18 cellular contexts compared by ENCODE assay signal in the genomic region with DNA sequence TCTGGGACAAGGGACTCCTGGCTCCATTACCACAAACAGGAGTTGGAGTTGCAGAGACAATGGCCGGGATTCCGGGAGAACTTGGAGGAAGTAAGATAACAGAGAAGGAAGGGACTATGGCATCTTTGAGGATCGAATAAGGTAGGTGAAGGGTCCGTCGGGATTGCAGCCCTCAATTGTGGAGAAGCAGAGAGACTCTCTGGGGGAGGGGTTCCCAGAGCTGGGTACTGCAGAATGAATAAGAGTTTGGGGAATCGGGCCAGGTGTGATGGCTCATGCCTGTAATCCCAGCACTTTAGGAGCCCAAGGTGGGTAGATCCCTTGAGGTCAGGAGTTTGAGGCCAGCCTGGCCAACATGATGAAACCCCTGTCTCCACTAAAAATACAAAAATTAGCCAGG. TPM values are rescaled to one million over a fixed set of nuclear protein-coding genes. Genes with fewer than 3 reads are reported as not detected.
DNase-seq lines count a peak whose midpoint lies in the region; ATAC-seq, FAIRE-seq and TF ChIP-seq lines count a peak whose summit lies in the region.
"Had no signal": no experiment of that assay in that cellular context is flagged by ENCODE, and none has a peak within 500 bp of the region (broad histone marks: within the 10 kb centered on the region; RNA-seq: fewer than 3 reads in every experiment).

No MANE protein-coding gene starts in this region.

- H3K4me1 ChIP-seq in osteoblast (ENCODE audit: insufficient read depth, low read length) (peaks cover 11% of the 10 kb centered on the region), kidney (ENCODE audit: control insufficient read depth in 1 of 2, insufficient read depth in 1 of 2, low read depth in 1 of 2, low read length in 2 of 2) (peaks cover 5 to 15% of the 10 kb centered on the region in 2 donors)

- no peak for DNase-seq in activated naive CD4-positive, alpha-beta T cell treated with anti-CD3 and anti-CD28 coated beads for 36 hours
- DNase-seq in activated naive CD4-positive, alpha-beta T cell treated with anti-CD3 and anti-CD28 coated beads, Interleukin-2, amount 50 U/mL, for 72 hours (ENCODE audit: low spot score in 2 of 2): no peak
- no peak for DNase-seq in activated naive CD8-positive, alpha-beta T cell treated with anti-CD3 and anti-CD28 coated beads for 36 hours
- DNase-seq in endothelial cell (ENCODE audit: low spot score) (peak; percentile 41), osteoblast (ENCODE audit: insufficient read length, low spot score, missing footprints) (peak; percentile 65), T-helper 2 cell (no peak), kidney (no peak), NCI-H510A treated with DMSO at 0.1 percent for 48 hours (lab: John Stamatoyannopoulos, UW) (no peak)
- DNase-seq: ACHN; Calu3; CD4-positive, CD25-positive, alpha-beta regulatory T cell; DMS 273 treated with DMSO at 0.1 percent for 48 hours had no signal

- no peaks in the 10 kb centered on the region for H3K27me3 Mint-ChIP-seq in activated naive CD4-positive, alpha-beta T cell treated with anti-CD3 and anti-CD28 coated beads for 36 hours (ENCODE audit: low read depth)
- H3K27me3 Mint-ChIP-seq in activated naive CD8-positive, alpha-beta T cell treated with anti-CD3 and anti-CD28 coated beads for 36 hours: no peaks in the 10 kb centered on the region
- peaks cover 9% of the 10 kb centered on the region for H3K27me3 Mint-ChIP-seq in endothelial cell (ENCODE audit: unreplicated experiment)
- H3K27me3 Mint-ChIP-seq: CD4-positive, CD25-positive, alpha-beta regulatory T cell had no signal

- H3K4me3 Mint-ChIP-seq in activated naive CD4-positive, alpha-beta T cell treated with anti-CD3 and anti-CD28 coated beads for 36 hours: no peak overlapping the region
- H3K4me3 Mint-ChIP-seq in activated naive CD8-positive, alpha-beta T cell treated with anti-CD3 and anti-CD28 coated beads for 36 hours: no peak overlapping the region
- H3K4me3 Mint-ChIP-seq in endothelial cell (ENCODE audit: unreplicated experiment): peak overlapping the region; percentile 50

- CTCF ChIA-PET in activated naive CD4-positive, alpha-beta T cell treated with anti-CD3 and anti-CD28 coated beads for 36 hours (lab: Charles Lee): interaction anchor here (0.6 kb wide), 1 partner anchor 20 kb away, joined by 3 read pairs; no protein-coding TSS in a partner anchor

- peaks cover 29% of the 10 kb centered on the region for H3K36me3 Mint-ChIP-seq in activated naive CD4-positive, alpha-beta T cell treated with anti-CD3 and anti-CD28 coated beads for 36 hours (ENCODE audit: low read depth)
- peaks cover 15 to 27% of the 10 kb centered on the region in 2 donors for H3K36me3 Mint-ChIP-seq in activated naive CD4-positive, alpha-beta T cell treated with anti-CD3 and anti-CD28 coated beads, Interleukin-2, amount 50 U/mL, for 72 hours
- H3K36me3 Mint-ChIP-seq in activated naive CD8-positive, alpha-beta T cell treated with anti-CD3 and anti-CD28 coated beads for 36 hours: peaks cover 35% of the 10 kb centered on the region
- H3K36me3 Mint-ChIP-seq in endothelial cell (ENCODE audit: low read depth, unreplicated experiment): peaks cover 4% of the 10 kb centered on the region

- peak overlapping the region; percentile 16 for H3K27ac Mint-ChIP-seq in activated naive CD4-positive, alpha-beta T cell treated with anti-CD3 and anti-CD28 coated beads for 36 hours
- H3K27ac Mint-ChIP-seq in activated naive CD4-positive, alpha-beta T cell treated with anti-CD3 and anti-CD28 coated beads, Interleukin-2, amount 50 U/mL, for 72 hours: peak overlapping the region in 1 of 2 donors; percentile 92
- H3K27ac Mint-ChIP-seq in activated naive CD8-positive, alpha-beta T cell treated with anti-CD3 and anti-CD28 coated beads for 36 hours: peak overlapping the region; percentile 25
- peak overlapping the region; percentile 95 for H3K27ac Mint-ChIP-seq in endothelial cell (ENCODE audit: unreplicated experiment)
- H3K27ac Mint-ChIP-seq: CD4-positive, CD25-positive, alpha-beta regulatory T cell had no signal

- H4K20me1 ChIP-seq in osteoblast (ENCODE audit: insufficient read depth, low read length): no peaks in the 10 kb centered on the region

- no peak for ATAC-seq in activated naive CD4-positive, alpha-beta T cell treated with anti-CD3 and anti-CD28 coated beads, Interleukin-2, amount 50 U/mL, for 72 hours
- ATAC-seq: HCT116 had no signal

- H3K27me3 ChIP-seq in osteoblast (ENCODE audit: insufficient read depth, low read length): no peaks in the 10 kb centered on the region
- H3K27me3 ChIP-seq: BLaER1 treated with 17β-estradiol and CSF1 and Interleukin-3, amounts not matched to agents 10 nM and 100 nM had no signal

- no peaks in the 10 kb centered on the region for H3K79me2 ChIP-seq in osteoblast (ENCODE audit: insufficient read depth, low read length)

- H3K27ac ChIP-seq in osteoblast (ENCODE audit: low read depth, low read length) (no peak overlapping the region), kidney (ENCODE audit: low read depth in 2 of 2, low read length in 2 of 2) (no peak overlapping the region)
- H3K27ac ChIP-seq: BLaER1 treated with 17β-estradiol and CSF1 and Interleukin-3, amounts not matched to agents 10 nM and 100 nM; HL-60 had no signal

- peaks cover 18% of the 10 kb centered on the region for H3K4me1 Mint-ChIP-seq in activated naive CD4-positive, alpha-beta T cell treated with anti-CD3 and anti-CD28 coated beads for 36 hours (ENCODE audit: low read depth)
- peaks cover 23% of the 10 kb centered on the region for H3K4me1 Mint-ChIP-seq in activated naive CD8-positive, alpha-beta T cell treated with anti-CD3 and anti-CD28 coated beads for 36 hours
- peaks cover 33% of the 10 kb centered on the region for H3K4me1 Mint-ChIP-seq in endothelial cell (ENCODE audit: unreplicated experiment)

- no peak overlapping the region for H2AFZ ChIP-seq in osteoblast (ENCODE audit: low read length)

- H3K4me3 ChIP-seq in osteoblast (ENCODE audit: insufficient read depth, low read length): no peak overlapping the region
- no peak overlapping the region for H3K4me3 ChIP-seq in kidney (ENCODE audit: low read length in 2 of 2)
- H3K4me3 ChIP-seq: BLaER1 treated with 17β-estradiol and CSF1 and Interleukin-3, amounts not matched to agents 10 nM and 100 nM had no signal

- no peaks in the 10 kb centered on the region for H3K36me3 ChIP-seq in osteoblast (ENCODE audit: insufficient read depth, low read length)
- H3K36me3 ChIP-seq in kidney (ENCODE audit: control insufficient read depth in 1 of 2, insufficient read depth in 2 of 2, low read length in 2 of 2): no peaks in the 10 kb centered on the region

- TF ChIP-seq CTCF in endothelial cell (IDR thresholded peaks at IDR 0.05; ENCODE audit: unreplicated experiment): no peak
- no peak for TF ChIP-seq CTCF in osteoblast (IDR thresholded peaks at IDR 0.05; ENCODE audit: extremely low read depth, low read depth, low read length)
- TF ChIP-seq CTCF in kidney (IDR thresholded peaks at IDR 0.05; ENCODE audit: borderline replicate concordance, extremely low read depth, insufficient read depth): no peak

- H3K9me3 ChIP-seq in osteoblast (ENCODE audit: low read depth, low read length) (no peaks in the 10 kb centered on the region), kidney (ENCODE audit: control insufficient read depth in 1 of 2, low read length in 2 of 2) (no peaks in the 10 kb centered on the region)
- H3K9me3 ChIP-seq: BLaER1 treated with 17β-estradiol and CSF1 and Interleukin-3, amounts not matched to agents 10 nM and 100 nM had no signal

- no peak overlapping the region for H3K4me2 ChIP-seq in osteoblast (ENCODE audit: insufficient read depth, low read length)

- H3K9ac ChIP-seq in kidney (ENCODE audit: low read length in 2 of 2): no peak overlapping the region
- H3K9ac ChIP-seq: BLaER1 treated with 17β-estradiol and CSF1 and Interleukin-3, amounts not matched to agents 10 nM and 100 nM had no signal

- no peaks in the 10 kb centered on the region for H3K9me3 Mint-ChIP-seq in activated naive CD4-positive, alpha-beta T cell treated with anti-CD3 and anti-CD28 coated beads for 36 hours
- H3K9me3 Mint-ChIP-seq in activated naive CD4-positive, alpha-beta T cell treated with anti-CD3 and anti-CD28 coated beads, Interleukin-2, amount 50 U/mL, for 72 hours: no peaks in the 10 kb centered on the region
- no peaks in the 10 kb centered on the region for H3K9me3 Mint-ChIP-seq in activated naive CD8-positive, alpha-beta T cell treated with anti-CD3 and anti-CD28 coated beads for 36 hours
- H3K9me3 Mint-ChIP-seq in endothelial cell (ENCODE audit: unreplicated experiment): no peaks in the 10 kb centered on the region
- H3K9me3 Mint-ChIP-seq: CD4-positive, CD25-positive, alpha-beta regulatory T cell had no signal

- FAIRE-seq in kidney (lab: Jason Lieb, UNC): no peak
- FAIRE-seq: H54 had no signal

- intact Hi-C loops in activated naive CD4-positive, alpha-beta T cell treated with anti-CD3 and anti-CD28 coated beads for 36 hours (cut with micrococcal nuclease): loop anchor here (10.0 kb wide), 1 partner anchor 327 kb away; the partner anchor contains the start of genes HAUS8 and MYO9B
- intact Hi-C loops in kidney (cut with DNase I): no loop called here

RNA-seq across cellular contexts. Expression of gene BST2, which starts 3.8 kb away (rescaled TPM):
- 100 to 1,000 TPM; 117 to 121 TPM for total RNA-seq in activated naive CD4-positive, alpha-beta T cell treated with anti-CD3 and anti-CD28 coated beads for 36 hours
- 100 to 1,000 TPM in 1 of 2 donors, 10 to 100 TPM in 1; 77.4 to 126 TPM for total RNA-seq in activated naive CD4-positive, alpha-beta T cell treated with anti-CD3 and anti-CD28 coated beads, Interleukin-2, amount 50 U/mL, for 72 hours
- 10 to 100 TPM; 92.6 to 98.6 TPM for total RNA-seq in activated naive CD8-positive, alpha-beta T cell treated with anti-CD3 and anti-CD28 coated beads for 36 hours
- 97.8 TPM for total RNA-seq in endothelial cell (ENCODE audit: unreplicated experiment)
- 10.1 and 13.8 TPM in 2 replicates for total RNA-seq in osteoblast
- total RNA-seq in kidney: 89.6 TPM
- 250 TPM for polyA plus RNA-seq in kidney (ENCODE audit: insufficient read depth, low read depth, low replicate concordance)

RNA-seq across cellular contexts. Expression of gene CCDC194, which starts 7.6 kb away (rescaled TPM):
- total RNA-seq in activated naive CD4-positive, alpha-beta T cell treated with anti-CD3 and anti-CD28 coated beads for 36 hours: under 1 TPM; 0.83 to 0.89 TPM
- 1 to 10 TPM; 2.2 to 3.7 TPM for total RNA-seq in activated naive CD4-positive, alpha-beta T cell treated with anti-CD3 and anti-CD28 coated beads, Interleukin-2, amount 50 U/mL, for 72 hours
- 1 to 10 TPM in 1 of 2 experiments, under 1 TPM in 1; 0.96 to 1.6 TPM for total RNA-seq in activated naive CD8-positive, alpha-beta T cell treated with anti-CD3 and anti-CD28 coated beads for 36 hours
- total RNA-seq in endothelial cell (ENCODE audit: unreplicated experiment): 2.7 TPM
- not detected in 2 replicates for total RNA-seq in osteoblast
- 0.57 TPM for total RNA-seq in kidney
- polyA plus RNA-seq in kidney (ENCODE audit: insufficient read depth, low read depth, low replicate concordance): not detected
- total RNA-seq: A172, Calu3 had no signal
- polyA plus RNA-seq: CD4-positive, CD25-positive, alpha-beta regulatory T cell had no signal

RNA-seq across cellular contexts. Expression of gene MVB12A, which starts 18.2 kb away (rescaled TPM):
- 10 to 100 TPM; 29.3 to 32.1 TPM for total RNA-seq in activated naive CD4-positive, alpha-beta T cell treated with anti-CD3 and anti-CD28 coated beads for 36 hours
- 10 to 100 TPM; 34.4 to 55.2 TPM for total RNA-seq in activated naive CD4-positive, alpha-beta T cell treated with anti-CD3 and anti-CD28 coated beads, Interleukin-2, amount 50 U/mL, for 72 hours
- total RNA-seq in activated naive CD8-positive, alpha-beta T cell treated with anti-CD3 and anti-CD28 coated beads for 36 hours: 10 to 100 TPM; 26.4 to 27.4 TPM
- total RNA-seq in endothelial cell (ENCODE audit: unreplicated experiment) (107 TPM), osteoblast (41.3 and 50.7 TPM in 2 replicates), kidney (57.6 TPM)
- polyA plus RNA-seq in kidney (ENCODE audit: insufficient read depth, low read depth, low replicate concordance): 88.3 TPM

RNA-seq across cellular contexts. Expression of gene PLVAP, which starts 24.5 kb away (rescaled TPM):
- not detected for total RNA-seq in activated naive CD4-positive, alpha-beta T cell treated with anti-CD3 and anti-CD28 coated beads for 36 hours
- under 1 TPM in 1 of 2 donors, not detected in 1; 0.20 TPM for total RNA-seq in activated naive CD4-positive, alpha-beta T cell treated with anti-CD3 and anti-CD28 coated beads, Interleukin-2, amount 50 U/mL, for 72 hours
- total RNA-seq in activated naive CD8-positive, alpha-beta T cell treated with anti-CD3 and anti-CD28 coated beads for 36 hours: not detected
- 1,569 TPM for total RNA-seq in endothelial cell (ENCODE audit: unreplicated experiment)
- not detected in 2 replicates for total RNA-seq in osteoblast
- total RNA-seq in kidney: 195 TPM
- polyA plus RNA-seq in kidney (ENCODE audit: insufficient read depth, low read depth, low replicate concordance): 148 TPM
- total RNA-seq: A172; Calu3; CD4-positive, CD25-positive, alpha-beta regulatory T cell; Daoy had no signal
- polyA plus RNA-seq: CD4-positive, CD25-positive, alpha-beta regulatory T cell had no signal

RNA-seq across cellular contexts. Expression of gene TMEM221, which starts 46.8 kb away (rescaled TPM):
- total RNA-seq in activated naive CD4-positive, alpha-beta T cell treated with anti-CD3 and anti-CD28 coated beads for 36 hours: not detected
- total RNA-seq in activated naive CD4-positive, alpha-beta T cell treated with anti-CD3 and anti-CD28 coated beads, Interleukin-2, amount 50 U/mL, for 72 hours: not detected
- not detected for total RNA-seq in activated naive CD8-positive, alpha-beta T cell treated with anti-CD3 and anti-CD28 coated beads for 36 hours
- 1.4 TPM for total RNA-seq in endothelial cell (ENCODE audit: unreplicated experiment)
- not detected in 2 replicates for total RNA-seq in osteoblast
- total RNA-seq in kidney: 0.13 TPM
- polyA plus RNA-seq in kidney (ENCODE audit: insufficient read depth, low read depth, low replicate concordance): not detected
- total RNA-seq: A172; CD4-positive, CD25-positive, alpha-beta regulatory T cell; Daoy had no signal

Comparison
In these comparisons a context has a peak if more than half of its experiments do, and no peak if none do; other contexts are left out.
1. DNase-seq: peak in endothelial cell (single experiment) and osteoblast (single experiment); none in activated naive CD4-positive, alpha-beta T cell treated with anti-CD3 and anti-CD28 coated beads for 36 hours (single experiment), activated naive CD4-positive, alpha-beta T cell treated with anti-CD3 and anti-CD28 coated beads, Interleukin-2, amount 50 U/mL, for 72 hours (0 of 2), activated naive CD8-positive, alpha-beta T cell treated with anti-CD3 and anti-CD28 coated beads for 36 hours (single experiment), T-helper 2 cell (0 of 5), kidney (single experiment) and NCI-H510A treated with DMSO at 0.1 percent for 48 hours (single experiment).